Comparison of ENCODE assay signal across 21 cellular contexts in genomic region chr6:167661456-167662103, GRCh38.
A peak's percentile ranks its signal among the peaks of the same experiment; 100 is the strongest.
DNase-seq lines count a peak whose midpoint lies in the region; ATAC-seq and TF ChIP-seq lines count a peak whose summit lies in the region.
"Had no signal": no experiment of that assay in that cellular context is flagged by ENCODE, and none has a peak within 500 bp of the region (broad histone marks: within the 10 kb centered on the region; RNA-seq: fewer than 3 reads in every experiment).

No MANE protein-coding gene starts in this region.

- no peaks in the 10 kb centered on the region for H3K79me2 ChIP-seq in neural progenitor cell (ENCODE audit: low read depth)

- no peak overlapping the region for H2AFZ ChIP-seq in neural progenitor cell (replicated peaks)

- no peaks in the 10 kb centered on the region for H3K4me1 ChIP-seq in right cardiac atrium (ENCODE audit: control insufficient read depth, insufficient read depth, low read length)
- H3K4me1 ChIP-seq in right atrium auricular region: no peaks in the 10 kb centered on the region
- peaks cover 7% of the 10 kb centered on the region for H3K4me1 ChIP-seq in neural progenitor cell
- H3K4me1 ChIP-seq in uterus: peaks cover 0 to 6% of the 10 kb centered on the region in 2 donors
- H3K4me1 ChIP-seq: BE2C, lower lobe of right lung, suprapubic skin had no signal

- DNase-seq in right cardiac atrium: peak in 2 of 3 donors; percentile 51 to 54
- no peak for DNase-seq in right atrium auricular region (ENCODE audit: low spot score)
- peak; percentile 45 for DNase-seq in kidney tubule cell (ENCODE audit: low spot score)
- DNase-seq in neural progenitor cell (ENCODE audit: low spot score): no peak
- DNase-seq in uterus: peak; percentile 40 to 52
- DNase-seq in activated gamma-delta T cell (lab: John Stamatoyannopoulos, UW): no peak
- DNase-seq: activated CD8-positive, alpha-beta T cell treated with anti-CD3 and anti-CD28 coated beads for 36 hours; activated T-cell treated with anti-CD3 and anti-CD28 coated beads for 4 hours; BE2C; Caco-2; dermis blood vessel endothelial cell; KBM-7; lower lobe of right lung; NCI-H1694; NCI-H69; stimulated activated CD4-positive, alpha-beta T cell treated with anti-CD3 and anti-CD28 coated beads, Interleukin-2, amount 100 ng/mL, for 24 hours had no signal

- no peak overlapping the region for H3K9ac ChIP-seq in neural progenitor cell

- H3K4me3 ChIP-seq in right cardiac atrium (ENCODE audit: low read length): no peak overlapping the region
- no peak overlapping the region for H3K4me3 ChIP-seq in right atrium auricular region
- H3K4me3 ChIP-seq in neural progenitor cell: no peak overlapping the region
- H3K4me3 ChIP-seq in uterus: no peak overlapping the region
- H3K4me3 ChIP-seq: lower lobe of right lung, suprapubic skin had no signal

- 74% methylated on average over 9 of the region's 9 CpGs for WGBS in right cardiac atrium

- H3K36me3 Mint-ChIP-seq in neural progenitor cell: peaks cover 3% of the 10 kb centered on the region
- H3K36me3 Mint-ChIP-seq: stimulated activated effector memory CD8-positive, alpha-beta T cell treated with anti-CD3 and anti-CD28 coated beads, Interleukin-12 subunit alpha, Interleukin-12 subunit beta, amount 100 ng/mL, for 72 hours had no signal

- no peak overlapping the region for H3K4me2 ChIP-seq in neural progenitor cell

- peaks cover 5% of the 10 kb centered on the region for H3F3A ChIP-seq in neural progenitor cell (ENCODE audit: low read depth)

- peak overlapping the region; percentile 13 for H3K4me3 Mint-ChIP-seq in neural progenitor cell
- H3K4me3 Mint-ChIP-seq: activated CD8-positive, alpha-beta T cell treated with anti-CD3 and anti-CD28 coated beads for 36 hours; stimulated activated effector memory CD8-positive, alpha-beta T cell treated with anti-CD3 and anti-CD28 coated beads, Interleukin-12 subunit alpha, Interleukin-12 subunit beta, amount 100 ng/mL, for 72 hours had no signal

- H3K9me3 ChIP-seq in right cardiac atrium (ENCODE audit: control insufficient read depth, low read length): no peaks in the 10 kb centered on the region
- no peaks in the 10 kb centered on the region for H3K9me3 ChIP-seq in right atrium auricular region
- H3K9me3 ChIP-seq in neural progenitor cell (ENCODE audit: low read depth): no peaks in the 10 kb centered on the region
- no peaks in the 10 kb centered on the region for H3K9me3 ChIP-seq in uterus
- H3K9me3 ChIP-seq: BE2C, Caco-2, lower lobe of right lung, suprapubic skin had no signal

- peaks cover 27% of the 10 kb centered on the region for H3K27me3 Mint-ChIP-seq in neural progenitor cell (ENCODE audit: insufficient read depth, low read depth)
- H3K27me3 Mint-ChIP-seq: activated CD8-positive, alpha-beta T cell treated with anti-CD3 and anti-CD28 coated beads for 36 hours had no signal

- H3K27ac ChIP-seq in right cardiac atrium (ENCODE audit: low read length): no peak overlapping the region
- H3K27ac ChIP-seq in right atrium auricular region: no peak overlapping the region
- H3K27ac ChIP-seq in neural progenitor cell: no peak overlapping the region
- peak overlapping the region; percentile 20 to 64 for H3K27ac ChIP-seq in uterus
- H3K27ac ChIP-seq: lower lobe of right lung, suprapubic skin had no signal

- TF ChIP-seq POLR2A in uterus (IDR thresholded peaks at IDR 0.05): no peak

- ATAC-seq in right cardiac atrium (peak; percentile 66 to 88), GM19023 (IDR thresholded peaks at IDR 0.05; ENCODE audit: unreplicated experiment) (no peak), GM21717 (IDR thresholded peaks at IDR 0.05; ENCODE audit: unreplicated experiment) (no peak)
- ATAC-seq: activated CD4-positive, CD25-positive, alpha-beta regulatory T cell treated with anti-CD3 and anti-CD28 coated beads, Interleukin-2, amount 50 U/mL, for 24 hours; activated CD8-positive, alpha-beta T cell treated with anti-CD3 and anti-CD28 coated beads for 36 hours; stimulated activated effector memory CD8-positive, alpha-beta T cell treated with anti-CD3 and anti-CD28 coated beads, Interleukin-12 subunit alpha, Interleukin-12 subunit beta, amount 100 ng/mL, for 72 hours had no signal

- H3K27me3 ChIP-seq in right cardiac atrium (ENCODE audit: control insufficient read depth, insufficient read depth) (no peaks in the 10 kb centered on the region), right atrium auricular region (no peaks in the 10 kb centered on the region), neural progenitor cell (no peaks in the 10 kb centered on the region), uterus (no peaks in the 10 kb centered on the region)
- H3K27me3 ChIP-seq: BE2C had no signal

- intact Hi-C loops in right cardiac atrium (cut with DNase I): no loop called here
- intact Hi-C loops in uterus (cut with DNase I; ENCODE audit: low total_unique reads): no loop called here

- no peaks in the 10 kb centered on the region for H4K20me1 ChIP-seq in neural progenitor cell (ENCODE audit: low read depth)

- no peak for TF ChIP-seq CTCF in right atrium auricular region (IDR thresholded peaks at IDR 0.05)
- no peak for TF ChIP-seq CTCF in neural progenitor cell (IDR thresholded peaks at IDR 0.05)
- no peak for TF ChIP-seq CTCF in uterus (IDR thresholded peaks at IDR 0.05)

- H3K36me3 ChIP-seq in right atrium auricular region: no peaks in the 10 kb centered on the region
- no peaks in the 10 kb centered on the region for H3K36me3 ChIP-seq in neural progenitor cell
- H3K36me3 ChIP-seq in uterus: no peaks in the 10 kb centered on the region
- H3K36me3 ChIP-seq: BE2C, lower lobe of right lung, suprapubic skin had no signal

- H3K27ac Mint-ChIP-seq in neural progenitor cell: peak overlapping the region; percentile 86
- H3K27ac Mint-ChIP-seq: activated CD8-positive, alpha-beta T cell treated with anti-CD3 and anti-CD28 coated beads for 36 hours; stimulated activated effector memory CD8-positive, alpha-beta T cell treated with anti-CD3 and anti-CD28 coated beads, Interleukin-12 subunit alpha, Interleukin-12 subunit beta, amount 100 ng/mL, for 72 hours had no signal

- peaks cover 66% of the 10 kb centered on the region for H3K4me1 Mint-ChIP-seq in neural progenitor cell
- H3K4me1 Mint-ChIP-seq: stimulated activated effector memory CD8-positive, alpha-beta T cell treated with anti-CD3 and anti-CD28 coated beads, Interleukin-12 subunit alpha, Interleukin-12 subunit beta, amount 100 ng/mL, for 72 hours had no signal

- peaks cover 5% of the 10 kb centered on the region for H3K9me3 Mint-ChIP-seq in neural progenitor cell
- H3K9me3 Mint-ChIP-seq: activated CD8-positive, alpha-beta T cell treated with anti-CD3 and anti-CD28 coated beads for 36 hours; stimulated activated effector memory CD8-positive, alpha-beta T cell treated with anti-CD3 and anti-CD28 coated beads, Interleukin-12 subunit alpha, Interleukin-12 subunit beta, amount 100 ng/mL, for 72 hours had no signal

Comparison
In these comparisons a context has a peak if more than half of its experiments do, and no peak if none do; other contexts are left out.
1. DNase-seq: peak in right cardiac atrium (2 of 3), kidney tubule cell (single experiment) and uterus (2 of 2); none in right atrium auricular region (single experiment), neural progenitor cell (single experiment) and activated gamma-delta T cell (single experiment).
2. ATAC-seq: peak in right cardiac atrium (2 of 2); none in GM19023 (single experiment) and GM21717 (single experiment).
3. H3K27ac ChIP-seq: peak in uterus (2 of 2); none in right cardiac atrium (single experiment), right atrium auricular region (0 of 2) and neural progenitor cell (single experiment).